ENCODE assay signal across 1 cellular context in genomic region chr5:154648706-154649105, GRCh38.
TF ChIP-seq lines count a peak whose summit lies in the region.

No MANE protein-coding gene starts in this region.

TF ChIP-seq in K562, 482 proteins besides CTCF, POLR2A, EP300 and RAD21 (continued from another document and continues in another):
- TF ChIP-seq ZNF318 (IDR thresholded peaks at IDR 0.05; ENCODE audit: borderline replicate concordance in 1 of 2, low read depth in 1 of 2), result 0 out of 4 replicates have a peak, but pooled peaks of 1 of the 2 experiments have one; percentile 21
- TF ChIP-seq USF1 (CRISPR knock-in tag; IDR thresholded peaks at IDR 0.05), result no peak
- no peak for TF ChIP-seq NFE2L1 (tag; IDR thresholded peaks at IDR 0.05; ENCODE audit: borderline replicate concordance, low read depth)
- no peak for TF ChIP-seq NR4A1 (CRISPR knock-in tag; IDR thresholded peaks at IDR 0.05)
- TF ChIP-seq NR4A1 (tag; IDR thresholded peaks at IDR 0.05), result peak; percentile 57; the same call in 1 of the 2 replicates
- no peak for TF ChIP-seq ZNF609 (CRISPR knock-in tag; IDR thresholded peaks at IDR 0.05; ENCODE audit: borderline replicate concordance)
- TF ChIP-seq ZNF239 (CRISPR knock-in tag; IDR thresholded peaks at IDR 0.05), result no peak; the same call in 1 of the 2 replicates
- TF ChIP-seq SIX5 (IDR thresholded peaks at IDR 0.05; ENCODE audit: borderline replicate concordance in 1 of 2, insufficient read depth in 1 of 2, low read depth in 1 of 2, low read length in 2 of 2), result no peak
- TF ChIP-seq ZBTB33 (CRISPR knock-in tag; IDR thresholded peaks at IDR 0.05), result no peak
- TF ChIP-seq ZBTB40 (IDR thresholded peaks at IDR 0.05), result no peak
- no peak for TF ChIP-seq ZBTB40 (CRISPR knock-in tag; IDR thresholded peaks at IDR 0.05)
- peak; percentile 39; the same call in 1 of the 2 replicates for TF ChIP-seq FOXM1 (IDR thresholded peaks at IDR 0.05; ENCODE audit: low read depth)
- TF ChIP-seq FOXM1 (CRISPR knock-in tag; IDR thresholded peaks at IDR 0.05; ENCODE audit: low read depth), result no peak
- no peak for TF ChIP-seq CHAMP1 (IDR thresholded peaks at IDR 0.05)
- TF ChIP-seq SETDB1 (IDR thresholded peaks at IDR 0.05; ENCODE audit: low read length), result no peak
- peak; percentile 32; the same call in 1 of the 2 replicates for TF ChIP-seq C11orf30 (IDR thresholded peaks at IDR 0.05; ENCODE audit: low read depth)
- TF ChIP-seq HDAC1 (IDR thresholded peaks at IDR 0.05), result peak in 1 of 2 experiments; percentile 72; a peak in 1 of 4 replicates
- no peak for TF ChIP-seq ZNF655 (CRISPR knock-in tag; IDR thresholded peaks at IDR 0.05)
